9 cellular contexts compared by ENCODE assay signal in genomic region chr15:78131295-78132021, GRCh38. TPM values are rescaled to one million over a fixed set of nuclear protein-coding genes. Genes with fewer than 3 reads are reported as not detected.
DNase-seq lines count a peak whose midpoint lies in the region; ATAC-seq, FAIRE-seq and TF ChIP-seq lines count a peak whose summit lies in the region.
"Had no signal": no experiment of that assay in that cellular context is flagged by ENCODE, and none has a peak within 500 bp of the region (broad histone marks: within the 10 kb centered on the region; RNA-seq: fewer than 3 reads in every experiment).

CIB2 (minus strand) TSS chr15:78131445; CDS start chr15:78131215, 230 bp downstream.

- H2AFZ ChIP-seq in OCI-LY1 (ENCODE audit: low read length) = peak within 1 kb of the TSS; percentile 70

- H3K9me2 ChIP-seq in OCI-LY1 (ENCODE audit: low read depth, low read length) = no peaks in the 10 kb centered on the region

- peak within 1 kb of the TSS; percentile 11; the same call in 1 of the 2 replicates for H3K27ac ChIP-seq in C4-2B
- H3K27ac ChIP-seq in OCI-LY1 (ENCODE audit: low read depth, low read length, poor library complexity, severe bottlenecking) = no peak within 1 kb of the TSS
- H3K27ac ChIP-seq in esophagus (ENCODE audit: low read depth in 2 of 2, low read length in 1 of 2) = peak within 1 kb of the TSS; percentile 43 to 78

- H3K9ac ChIP-seq in OCI-LY1 (ENCODE audit: low read length) (peak within 1 kb of the TSS; percentile 79), mucosa of stomach (ENCODE audit: low read length) (peak within 1 kb of the TSS; percentile 87)

- H3K79me2 ChIP-seq in OCI-LY1 (ENCODE audit: insufficient read depth, low read length) = no peaks in the 10 kb centered on the region

- peak; percentile 95 for DNase-seq in GM19239 (ENCODE audit: insufficient read length, low spot score)
- peak; percentile 83 for DNase-seq in activated T-cell treated with anti-CD3 and anti-CD28 coated beads, Interleukin-2, amount 50 U/mL, for 1 hour
- DNase-seq in stimulated activated CD8-positive, alpha-beta memory T cell treated with anti-CD3 and anti-CD28 coated beads, Interleukin-7, amount 100 ng/mL, for 1 hour (ENCODE audit: low read depth in 2 of 2) = peak; percentile 55 to 57

- H3K27me3 ChIP-seq in OCI-LY1 (ENCODE audit: insufficient read depth, low read length) (no peaks in the 10 kb centered on the region), esophagus (ENCODE audit: control insufficient read depth in 1 of 2, insufficient read depth in 2 of 2, low read length in 2 of 2) (no peaks in the 10 kb centered on the region), mucosa of stomach (ENCODE audit: control insufficient read depth, insufficient read depth, low read length) (peaks cover 4% of the 10 kb centered on the region)

- no peaks in the 10 kb centered on the region for H4K20me1 ChIP-seq in OCI-LY1 (ENCODE audit: insufficient read depth, low read length)

- peaks cover 12% of the 10 kb centered on the region for H3K4me1 ChIP-seq in OCI-LY1 (ENCODE audit: insufficient read depth, low read length, severe bottlenecking)
- H3K4me1 ChIP-seq in esophagus (ENCODE audit: control insufficient read depth in 2 of 2, insufficient read depth in 2 of 2, low read length in 1 of 2) = peaks cover 0 to 7% of the 10 kb centered on the region in 2 donors
- peaks cover 21% of the 10 kb centered on the region for H3K4me1 ChIP-seq in mucosa of stomach (ENCODE audit: control insufficient read depth, insufficient read depth, low read length)

- peak; percentile 63 for ATAC-seq in HG03565 (IDR thresholded peaks at IDR 0.05; ENCODE audit: unreplicated experiment)

- H3K36me3 ChIP-seq in OCI-LY1 (ENCODE audit: insufficient read depth, low read length) (no peaks in the 10 kb centered on the region), esophagus (ENCODE audit: control insufficient read depth in 2 of 2, insufficient read depth in 2 of 2, low read length in 1 of 2) (no peaks in the 10 kb centered on the region), mucosa of stomach (ENCODE audit: control insufficient read depth, insufficient read depth, low read length) (no peaks in the 10 kb centered on the region)

- peak; percentile 91 for TF ChIP-seq CTCF in C4-2B (conservative IDR thresholded peaks at IDR 0.05)
- peak; percentile 59 for TF ChIP-seq CTCF in OCI-LY1 (IDR thresholded peaks at IDR 0.05; ENCODE audit: low read length)

- peak; percentile 23 for FAIRE-seq in GM19239 (lab: Jason Lieb, UNC)
- FAIRE-seq: colon had no signal

- 0 to 1% methylated on average over 61 to 79 of the region's 79 CpGs for WGBS in esophagus, 2 donors

- H3K4me2 ChIP-seq in OCI-LY1 (ENCODE audit: low read length) = peak within 1 kb of the TSS; percentile 85

- H3K4me3 ChIP-seq in OCI-LY1 (ENCODE audit: low read depth, low read length, poor library complexity, severe bottlenecking) (peak within 1 kb of the TSS; percentile 75), esophagus (ENCODE audit: low read depth in 1 of 2, low read length in 2 of 2) (peak within 1 kb of the TSS; percentile 59 to 64), mucosa of stomach (ENCODE audit: low read length) (peak within 1 kb of the TSS; percentile 72)

- H3K9me3 ChIP-seq in OCI-LY1 (ENCODE audit: low read length) (no peaks in the 10 kb centered on the region), esophagus (ENCODE audit: control insufficient read depth in 2 of 2, insufficient read depth in 1 of 2, low read depth in 1 of 2, low read length in 1 of 2) (no peaks in the 10 kb centered on the region), mucosa of stomach (ENCODE audit: control insufficient read depth, low read length) (no peaks in the 10 kb centered on the region)

- H3F3A ChIP-seq in OCI-LY1 (ENCODE audit: insufficient read depth, low read length) = no peaks in the 10 kb centered on the region

RNA-seq across cellular contexts. Expression of gene CIB2, which starts in this region (rescaled TPM):
- polyA plus RNA-seq in esophagus = 1 to 10 TPM in 1 of 2 donors, under 1 TPM in 1; 0.49 to 2.6 TPM
